22 cellular contexts compared by ENCODE assay signal in the genomic region with DNA sequence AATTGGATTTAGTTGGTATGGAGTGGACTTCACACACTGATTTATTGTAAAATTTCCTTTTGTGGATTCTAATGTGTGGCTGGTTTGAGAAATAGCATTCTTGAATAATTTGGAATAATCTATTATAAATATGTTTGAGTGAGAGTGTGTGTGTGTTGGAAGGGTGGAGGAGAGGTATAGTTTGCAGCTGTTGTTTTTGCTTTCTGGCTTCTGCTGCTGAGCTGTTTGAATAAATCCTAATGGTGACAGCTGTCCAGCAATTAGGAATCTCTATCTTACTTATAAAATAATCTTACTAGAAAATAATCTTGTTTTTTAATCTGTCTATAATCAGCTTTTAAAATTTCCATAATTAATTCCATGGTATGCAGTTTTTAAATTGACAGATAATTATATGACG.
"Had no signal": no experiment of that assay in that cellular context is flagged by ENCODE, and none has a peak within 500 bp of the region (broad histone marks: within the 10 kb centered on the region; RNA-seq: fewer than 3 reads in every experiment).

No MANE protein-coding gene starts in this region.

- H3K4me2 ChIP-seq: smooth muscle cell had no signal

- DNase-seq: cortex of kidney; dorsolateral prefrontal cortex; effector CD8-positive, alpha-beta T cell; heart right ventricle; hypothalamus; kidney glomerular epithelial cell; mammary epithelial cell; naive B cell; occipital lobe; pancreas; right cardiac atrium; stimulated activated CD4-positive, alpha-beta T cell treated with anti-CD3 and anti-CD28 coated beads, Interleukin-2, amount 100 ng/mL, for 48 hours; stimulated activated naive CD8-positive, alpha-beta T cell treated with anti-CD3 and anti-CD28 coated beads, Interleukin-15, Interleukin-2, amounts not matched to agents 100 U/mL and 50 U/mL, for 24 hours; thyroid gland had no signal

- H3K4me1 ChIP-seq: heart right ventricle, pancreas, suprapubic skin, thyroid gland had no signal

- H3K4me3 Mint-ChIP-seq: naive B cell, nephron, type B pancreatic cell had no signal

- H3K4me3 ChIP-seq: dorsolateral prefrontal cortex, heart right ventricle, pancreas, smooth muscle cell, suprapubic skin, thyroid gland had no signal

- FAIRE-seq: islet of Langerhans, pancreas, urothelium cell line had no signal

- H3K27ac ChIP-seq: dorsolateral prefrontal cortex, heart right ventricle, pancreas, suprapubic skin, thyroid gland had no signal

- H3K27ac Mint-ChIP-seq: naive B cell, progenitor cell of endocrine pancreas, type B pancreatic cell had no signal

- H3K27me3 ChIP-seq: dorsolateral prefrontal cortex, heart right ventricle, pancreas, suprapubic skin, thyroid gland had no signal

- H3K4me1 Mint-ChIP-seq: naive B cell had no signal

- ATAC-seq: esophagus mucosa; heart right ventricle; pancreas; right cardiac atrium; stimulated activated naive CD8-positive, alpha-beta T cell treated with anti-CD3 and anti-CD28 coated beads, Interleukin-15, Interleukin-2, amounts not matched to agents 100 U/mL and 50 U/mL, for 24 hours had no signal

- H3K36me3 ChIP-seq: heart right ventricle, pancreas, suprapubic skin, thyroid gland had no signal

- H3K9me3 ChIP-seq: heart right ventricle, pancreas, suprapubic skin, thyroid gland had no signal

- H3K36me3 Mint-ChIP-seq: naive B cell, type B pancreatic cell had no signal

- H3K9me3 Mint-ChIP-seq: nephron, type B pancreatic cell had no signal

- H3K27me3 Mint-ChIP-seq: naive B cell, progenitor cell of endocrine pancreas, type B pancreatic cell had no signal
